In the genomic region with DNA sequence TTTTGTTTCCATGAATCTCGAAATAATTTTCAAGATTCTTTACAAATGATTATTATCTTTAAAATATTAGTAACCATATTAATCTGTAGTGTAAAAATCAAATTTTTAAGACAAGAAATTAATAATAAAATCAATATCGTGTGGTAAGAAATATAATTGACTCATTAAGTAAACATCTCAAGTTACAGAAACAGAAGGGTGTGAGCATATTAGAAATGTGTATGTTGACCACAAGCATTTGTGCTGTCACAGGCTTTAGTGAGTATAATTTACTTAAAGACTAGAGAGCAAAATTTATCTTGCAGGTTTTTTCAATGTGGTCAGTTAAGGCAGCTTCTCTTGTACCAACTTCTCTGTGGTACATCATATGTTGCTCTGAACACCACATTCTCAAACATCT, we compare ENCODE assay signal across 22 cellular contexts.
"Had no signal": no experiment of that assay in that cellular context is flagged by ENCODE, and none has a peak within 500 bp of the region (broad histone marks: within the 10 kb centered on the region; RNA-seq: fewer than 3 reads in every experiment).

No MANE protein-coding gene starts in this region.

- H3K27me3 ChIP-seq: body of pancreas, pancreas, right lobe of liver, testis, upper lobe of left lung had no signal

- H3K36me3 ChIP-seq: pancreas, right lobe of liver, upper lobe of left lung had no signal

- H3K9me3 ChIP-seq: body of pancreas, pancreas, right lobe of liver, testis, upper lobe of left lung had no signal

- H3K4me3 Mint-ChIP-seq: activated T-cell treated with anti-CD3 and anti-CD28 coated beads, Interleukin-2, amount 50 U/mL, for 72 hours; central memory CD8-positive, alpha-beta T cell; naive thymus-derived CD8-positive, alpha-beta T cell; stimulated activated effector memory CD8-positive, alpha-beta T cell treated with anti-CD3 and anti-CD28 coated beads, Interleukin-12 subunit alpha, Interleukin-12 subunit beta, amount 100 ng/mL, for 72 hours had no signal

- H3K4me2 ChIP-seq: smooth muscle cell had no signal

- DNase-seq: activated CD4-positive, alpha-beta T cell treated with anti-CD3 and anti-CD28 coated beads, Interleukin-2, amount 50 U/mL, for 1 hour; activated CD4-positive, CD25-positive, alpha-beta regulatory T cell treated with anti-CD3 and anti-CD28 coated beads, Interleukin-2, amount 50 U/mL, for 72 hours; activated CD8-positive, alpha-beta memory T cell treated with anti-CD3 and anti-CD28 coated beads, Interleukin-2, amount 50 U/mL, for 4 hours; activated effector memory CD4-positive, alpha-beta T cell treated with anti-CD3 and anti-CD28 coated beads, Interleukin-2, amount 50 U/mL, for 16 hours; activated T-cell treated with anti-CD3 and anti-CD28 coated beads, Interleukin-2, amount 50 U/mL, for 72 hours; body of pancreas; cortex of kidney; mesenchymal stem cell; naive thymus-derived CD8-positive, alpha-beta T cell; pancreas; right lobe of liver; stimulated activated CD4-positive, alpha-beta T cell treated with anti-CD3 and anti-CD28 coated beads, Interleukin-4, amount 100 ng/mL, for 24 hours; T-helper 2 cell; testis; upper lobe of left lung had no signal

- ATAC-seq: activated naive CD4-positive, alpha-beta T cell treated with anti-CD3 and anti-CD28 coated beads, Interleukin-2, amount 50 U/mL, for 72 hours; activated T-cell treated with anti-CD3 and anti-CD28 coated beads, Interleukin-2, amount 50 U/mL, for 72 hours; body of pancreas; esophagus mucosa; naive thymus-derived CD8-positive, alpha-beta T cell; pancreas; right lobe of liver; stimulated activated effector memory CD8-positive, alpha-beta T cell treated with anti-CD3 and anti-CD28 coated beads, Interleukin-12 subunit alpha, Interleukin-12 subunit beta, amount 100 ng/mL, for 72 hours had no signal

- H3K27me3 Mint-ChIP-seq: central memory CD8-positive, alpha-beta T cell; naive thymus-derived CD8-positive, alpha-beta T cell had no signal

- H3K27ac Mint-ChIP-seq: activated naive CD4-positive, alpha-beta T cell treated with anti-CD3 and anti-CD28 coated beads, Interleukin-2, amount 50 U/mL, for 72 hours; activated T-cell treated with anti-CD3 and anti-CD28 coated beads, Interleukin-2, amount 50 U/mL, for 72 hours; naive thymus-derived CD8-positive, alpha-beta T cell; stimulated activated effector memory CD8-positive, alpha-beta T cell treated with anti-CD3 and anti-CD28 coated beads, Interleukin-12 subunit alpha, Interleukin-12 subunit beta, amount 100 ng/mL, for 72 hours had no signal

- H3K9me3 Mint-ChIP-seq: central memory CD8-positive, alpha-beta T cell; stimulated activated effector memory CD8-positive, alpha-beta T cell treated with anti-CD3 and anti-CD28 coated beads, Interleukin-12 subunit alpha, Interleukin-12 subunit beta, amount 100 ng/mL, for 72 hours had no signal

- H3K36me3 Mint-ChIP-seq: activated naive CD4-positive, alpha-beta T cell treated with anti-CD3 and anti-CD28 coated beads, Interleukin-2, amount 50 U/mL, for 72 hours; naive thymus-derived CD8-positive, alpha-beta T cell; stimulated activated effector memory CD8-positive, alpha-beta T cell treated with anti-CD3 and anti-CD28 coated beads, Interleukin-12 subunit alpha, Interleukin-12 subunit beta, amount 100 ng/mL, for 72 hours had no signal

- H3K4me3 ChIP-seq: body of pancreas, pancreas, right lobe of liver, smooth muscle cell, testis, upper lobe of left lung had no signal

- H3K4me1 Mint-ChIP-seq: central memory CD8-positive, alpha-beta T cell; naive thymus-derived CD8-positive, alpha-beta T cell; stimulated activated effector memory CD8-positive, alpha-beta T cell treated with anti-CD3 and anti-CD28 coated beads, Interleukin-12 subunit alpha, Interleukin-12 subunit beta, amount 100 ng/mL, for 72 hours had no signal

- FAIRE-seq: endometrium, pancreas had no signal

- H3K4me1 ChIP-seq: body of pancreas, pancreas, right lobe of liver, upper lobe of left lung had no signal

- H3K27ac ChIP-seq: body of pancreas, pancreas, right lobe of liver, testis, upper lobe of left lung, VCaP had no signal
